ENCODE assay signal across 15 cellular contexts in genomic region chr19:58351558-58351878, GRCh38. TPM values are rescaled to one million over a fixed set of nuclear protein-coding genes. Genes with fewer than 3 reads are reported as not detected.
DNase-seq lines count a peak whose midpoint lies in the region; ATAC-seq and TF ChIP-seq lines count a peak whose summit lies in the region.
"Had no signal": no experiment of that assay in that cellular context is flagged by ENCODE, and none has a peak within 500 bp of the region (broad histone marks: within the 10 kb centered on the region; RNA-seq: fewer than 3 reads in every experiment).

No MANE protein-coding gene starts in this region.

- no peak overlapping the region for H3K4me3 Mint-ChIP-seq in chondrocyte (ENCODE audit: unreplicated experiment)
- peak overlapping the region in 2 of 3 experiments; percentile 30 to 42 for H3K4me3 Mint-ChIP-seq in nephron
- H3K4me3 Mint-ChIP-seq: CD4-positive, alpha-beta memory T cell had no signal

- peak in 2 of 3 donors; percentile 9 to 37 for DNase-seq in right cardiac atrium
- no peak for DNase-seq in right atrium auricular region (ENCODE audit: low spot score)
- DNase-seq in chondrocyte (ENCODE audit: low spot score) = peak; percentile 83
- no peak for DNase-seq in NCI-H187 treated with DMSO at 0.1 percent for 48 hours (lab: John Stamatoyannopoulos, UW)
- no peak for DNase-seq in activated CD4-positive, CD25-positive, alpha-beta regulatory T cell (lab: John Stamatoyannopoulos, UW)
- DNase-seq: ACHN; CD4-positive, alpha-beta memory T cell; DMS79; GM23248 had no signal

- WGBS in right cardiac atrium = 89% methylated on average over 9 of the region's 9 CpGs

- TF ChIP-seq CTCF in right atrium auricular region (IDR thresholded peaks at IDR 0.05) (no peak), chondrocyte (IDR thresholded peaks at IDR 0.05) (no peak), nephron (IDR thresholded peaks at IDR 0.05; ENCODE audit: unreplicated experiment in 3 of 3) (no peak)

- H3K36me3 Mint-ChIP-seq in chondrocyte (ENCODE audit: low read depth) (peaks cover 8% of the 10 kb centered on the region), nephron (ENCODE audit: low read depth) (peaks cover 8% of the 10 kb centered on the region)

- ATAC-seq in right cardiac atrium = no peak
- no peak for ATAC-seq in HG02588 (IDR thresholded peaks at IDR 0.05; ENCODE audit: unreplicated experiment)
- ATAC-seq: GM12878 had no signal

- no peak overlapping the region for H3K4me3 ChIP-seq in right cardiac atrium (ENCODE audit: low read length)
- no peak overlapping the region for H3K4me3 ChIP-seq in right atrium auricular region
- H3K4me3 ChIP-seq: GM12878, GM23248 had no signal

- H3K4me1 ChIP-seq in right cardiac atrium (ENCODE audit: control insufficient read depth, insufficient read depth, low read length) (no peaks in the 10 kb centered on the region), right atrium auricular region (peaks cover 0 to 25% of the 10 kb centered on the region in 2 donors)

- no peaks in the 10 kb centered on the region for H3K9me3 Mint-ChIP-seq in chondrocyte (ENCODE audit: low read depth)
- H3K9me3 Mint-ChIP-seq in nephron = no peaks in the 10 kb centered on the region
- H3K9me3 Mint-ChIP-seq: CD4-positive, alpha-beta memory T cell had no signal

- intact Hi-C loops in right cardiac atrium (cut with DNase I) = no loop called here

- no peak overlapping the region for H3K27ac Mint-ChIP-seq in chondrocyte (ENCODE audit: unreplicated experiment)
- no peak overlapping the region for H3K27ac Mint-ChIP-seq in nephron
- H3K27ac Mint-ChIP-seq: IgD-negative memory B cell had no signal

- no peaks in the 10 kb centered on the region for H3K9me3 ChIP-seq in right cardiac atrium (ENCODE audit: control insufficient read depth, low read length)
- no peaks in the 10 kb centered on the region for H3K9me3 ChIP-seq in right atrium auricular region

- H3K27me3 Mint-ChIP-seq in chondrocyte (ENCODE audit: low read depth) (no peaks in the 10 kb centered on the region), nephron (ENCODE audit: low read depth) (no peaks in the 10 kb centered on the region)

- H3K4me1 Mint-ChIP-seq in chondrocyte (ENCODE audit: low read depth) (peaks cover 23% of the 10 kb centered on the region), nephron (peaks cover 4% of the 10 kb centered on the region)

- no peaks in the 10 kb centered on the region for H3K27me3 ChIP-seq in right cardiac atrium (ENCODE audit: control insufficient read depth, insufficient read depth)
- H3K27me3 ChIP-seq in right atrium auricular region = peaks cover 0 to 4% of the 10 kb centered on the region in 2 donors

- H3K27ac ChIP-seq in right cardiac atrium (ENCODE audit: low read length) = no peak overlapping the region
- H3K27ac ChIP-seq in right atrium auricular region = no peak overlapping the region
- H3K27ac ChIP-seq: C4-2B, GM23248 had no signal

- H3K36me3 ChIP-seq in right atrium auricular region = no peaks in the 10 kb centered on the region

RNA-seq across cellular contexts. Expression of gene A1BG, which starts 1.8 kb away (rescaled TPM):
- total RNA-seq in right cardiac atrium = 10 to 100 TPM; 21.0 to 36.0 (median 28.6) TPM
- polyA plus RNA-seq in right cardiac atrium = 32.6 TPM
- total RNA-seq in right atrium auricular region = 10 to 100 TPM; 45.5 to 52.6 TPM
- total RNA-seq in chondrocyte = 49.7 to 53.8 TPM (median 50.2 TPM) in 3 replicates
- total RNA-seq: HT-29 had no signal

RNA-seq across cellular contexts. Expression of gene ZNF497, which starts 11.0 kb away (rescaled TPM):
- total RNA-seq in right cardiac atrium = 1 to 10 TPM in 1 of 4 donors, under 1 TPM in 3; 0.33 to 1.1 (median 0.47) TPM
- polyA plus RNA-seq in right cardiac atrium = 0.27 TPM
- total RNA-seq in right atrium auricular region = under 1 TPM; 0.39 to 0.56 TPM
- 0.65 to 0.69 TPM (median 0.68 TPM) in 3 replicates for total RNA-seq in chondrocyte

RNA-seq across cellular contexts. Expression of gene ZSCAN22, which starts 24.7 kb away (rescaled TPM):
- total RNA-seq in right cardiac atrium (1 to 10 TPM; 1.4 to 2.1 (median 1.9) TPM), right atrium auricular region (1 to 10 TPM; 1.6 to 2.6 TPM), chondrocyte (2.8 to 3.2 TPM (median 3.0 TPM) in 3 replicates)
- 0.79 TPM for polyA plus RNA-seq in right cardiac atrium

RNA-seq across cellular contexts. Expression of gene ZNF837, which starts 29.3 kb away (rescaled TPM):
- total RNA-seq in right cardiac atrium = under 1 TPM; 0.33 to 0.82 (median 0.55) TPM
- polyA plus RNA-seq in right cardiac atrium = 0.52 TPM
- total RNA-seq in right atrium auricular region = 1 to 10 TPM in 1 of 2 donors, under 1 TPM in 1; 0.70 to 1.3 TPM
- total RNA-seq in chondrocyte = 2.0 to 3.5 TPM (median 2.5 TPM) in 3 replicates

RNA-seq across cellular contexts. Expression of gene RPS5, which starts 35.6 kb away (rescaled TPM):
- total RNA-seq in right cardiac atrium (100 to 1,000 TPM; 513 to 681 (median 600) TPM), right atrium auricular region (1,000 to 10,000 TPM in 1 of 2 donors, 100 to 1,000 TPM in 1; 593 to 1,197 TPM), chondrocyte (624 to 792 TPM (median 634 TPM) in 3 replicates)
- polyA plus RNA-seq in right cardiac atrium = 566 TPM

Comparison
In these comparisons a context has a peak if more than half of its experiments do, and no peak if none do; other contexts are left out.
1. DNase-seq: peak in right cardiac atrium (2 of 3) and chondrocyte (single experiment); none in right atrium auricular region (single experiment), NCI-H187 treated with DMSO at 0.1 percent for 48 hours (single experiment) and activated CD4-positive, CD25-positive, alpha-beta regulatory T cell (0 of 4).